21 cellular contexts compared by ENCODE assay signal in genomic region chr16:64167851-64168770, GRCh38.
"Had no signal": no experiment of that assay in that cellular context is flagged by ENCODE, and none has a peak within 500 bp of the region (broad histone marks: within the 10 kb centered on the region; RNA-seq: fewer than 3 reads in every experiment).

No MANE protein-coding gene starts in this region.

- H3K4me1 Mint-ChIP-seq: activated B cell treated with CpG ODN at 0.5 μM for 24 hours; activated naive CD8-positive, alpha-beta T cell treated with anti-CD3 and anti-CD28 coated beads for 36 hours; naive thymus-derived CD4-positive, alpha-beta T cell had no signal

- ATAC-seq: activated CD8-positive, alpha-beta T cell treated with anti-CD3 and anti-CD28 coated beads, Interleukin-2, amount 10 ng/mL, durations not matched to agents 7 days and 5 days; activated T-cell treated with anti-CD3 and anti-CD28 coated beads, Interleukin-2, amount 50 U/mL, for 72 hours; gastrocnemius medialis; naive thymus-derived CD4-positive, alpha-beta T cell had no signal

- H3K4me2 ChIP-seq: hepatocyte had no signal

- H3K9me3 ChIP-seq: gastrocnemius medialis, tibial nerve, vagina had no signal

- H3K27ac Mint-ChIP-seq: activated B cell treated with CpG ODN at 0.5 μM for 24 hours; activated CD8-positive, alpha-beta T cell treated with anti-CD3 and anti-CD28 coated beads, Interleukin-2, amount 10 ng/mL, durations not matched to agents 7 days and 5 days; activated naive CD8-positive, alpha-beta T cell treated with anti-CD3 and anti-CD28 coated beads for 36 hours; activated T-cell treated with anti-CD3 and anti-CD28 coated beads, Interleukin-2, amount 50 U/mL, for 72 hours; dendritic cell treated with granulocyte-macrophage colony-stimulating factor and Interleukin-4, amounts not matched to agents 40 ng/mL and 50 ng/mL, for 4 days; naive thymus-derived CD4-positive, alpha-beta T cell had no signal

- H3K9me3 Mint-ChIP-seq: dendritic cell treated with granulocyte-macrophage colony-stimulating factor and Interleukin-4, amounts not matched to agents 40 ng/mL and 50 ng/mL, for 4 days had no signal

- H3K4me1 ChIP-seq: gastrocnemius medialis, parathyroid adenoma, tibial nerve, vagina had no signal

- H3K9ac ChIP-seq: parathyroid adenoma had no signal

- H3K36me3 ChIP-seq: brain microvascular endothelial cell, gastrocnemius medialis, tibial nerve, vagina had no signal

- H3K4me3 ChIP-seq: gastrocnemius medialis, hepatocyte, tibial nerve, vagina had no signal

- DNase-seq: activated B cell treated with CpG ODN at 0.5 μM for 24 hours; activated CD4-positive, alpha-beta T cell treated with anti-CD3 and anti-CD28 coated beads for 48 hours; activated CD8-positive, alpha-beta memory T cell treated with anti-CD3 and anti-CD28 coated beads, Interleukin-2, amount 50 U/mL, for 4 hours; activated CD8-positive, alpha-beta T cell treated with anti-CD3 and anti-CD28 coated beads, Interleukin-2, amount 10 ng/mL, durations not matched to agents 7 days and 5 days; activated gamma-delta T cell treated with Interleukin-2 at 50 U/mL for 16 hours; activated naive CD8-positive, alpha-beta T cell treated with anti-CD3 and anti-CD28 coated beads for 36 hours; activated T-cell treated with anti-CD3 and anti-CD28 coated beads, Interleukin-2, amount 50 U/mL, for 72 hours; brain microvascular endothelial cell; effector memory CD4-positive, alpha-beta T cell; gastrocnemius medialis; islet precursor cell; naive thymus-derived CD4-positive, alpha-beta T cell; small intestine; stimulated activated CD4-positive, alpha-beta T cell treated with anti-CD3 and anti-CD28 coated beads, Interleukin-4, amount 100 ng/mL, for 24 hours; stimulated activated naive CD4-positive, alpha-beta T cell treated with Interleukin-2 at 50 U/mL for 16 hours; substantia nigra had no signal

- H3K27ac ChIP-seq: brain microvascular endothelial cell, gastrocnemius medialis, hepatocyte, parathyroid adenoma, tibial nerve, vagina had no signal

- H3K36me3 Mint-ChIP-seq: activated naive CD8-positive, alpha-beta T cell treated with anti-CD3 and anti-CD28 coated beads for 36 hours had no signal

- H3K27me3 Mint-ChIP-seq: activated B cell treated with CpG ODN at 0.5 μM for 24 hours; activated naive CD8-positive, alpha-beta T cell treated with anti-CD3 and anti-CD28 coated beads for 36 hours; dendritic cell treated with granulocyte-macrophage colony-stimulating factor and Interleukin-4, amounts not matched to agents 40 ng/mL and 50 ng/mL, for 4 days; naive thymus-derived CD4-positive, alpha-beta T cell had no signal

- H3K4me3 Mint-ChIP-seq: activated B cell treated with CpG ODN at 0.5 μM for 24 hours; activated CD8-positive, alpha-beta T cell treated with anti-CD3 and anti-CD28 coated beads, Interleukin-2, amount 10 ng/mL, durations not matched to agents 7 days and 5 days; activated naive CD8-positive, alpha-beta T cell treated with anti-CD3 and anti-CD28 coated beads for 36 hours; activated T-cell treated with anti-CD3 and anti-CD28 coated beads, Interleukin-2, amount 50 U/mL, for 72 hours; dendritic cell treated with granulocyte-macrophage colony-stimulating factor and Interleukin-4, amounts not matched to agents 40 ng/mL and 50 ng/mL, for 4 days; naive thymus-derived CD4-positive, alpha-beta T cell had no signal

- H3K27me3 ChIP-seq: brain microvascular endothelial cell, gastrocnemius medialis, hepatocyte, tibial nerve, vagina had no signal
